ENCODE assay signal across 22 cellular contexts in genomic region chr11:63952570-63952969, GRCh38. TPM values are rescaled to one million over a fixed set of nuclear protein-coding genes. Genes with fewer than 3 reads are reported as not detected.
DNase-seq lines count a peak whose midpoint lies in the region; ATAC-seq, FAIRE-seq and TF ChIP-seq lines count a peak whose summit lies in the region.
"Had no signal": no experiment of that assay in that cellular context is flagged by ENCODE, and none has a peak within 500 bp of the region (broad histone marks: within the 10 kb centered on the region; RNA-seq: fewer than 3 reads in every experiment).

No MANE protein-coding gene starts in this region.

- H3K4me2 ChIP-seq in Loucy (ENCODE audit: low read depth, low read length, poor library complexity, severe bottlenecking) (peak overlapping the region; percentile 90), GM12878 (ENCODE audit: control insufficient read depth, insufficient read depth) (peak overlapping the region; percentile 86)
- H3K4me2 ChIP-seq: smooth muscle cell had no signal

- intact Hi-C loops in GM12878 (cut with micrococcal nuclease; ENCODE audit: unreplicated experiment) (loop anchor here (5.0 kb wide), 1 partner anchor 185 kb away; the partner anchor contains the start of gene ZFTA), natural killer cell (cut with micrococcal nuclease) (no loop called here), body of pancreas (cut with DNase I) (no loop called here)

- H3K4me3 Mint-ChIP-seq in T-helper 2 cell treated with Interferon-gamma antibody and Interleukin-4, amounts not matched to agents 5 μg/mL and 100 μg/mL, for 36 hours: peak overlapping the region; percentile 63
- H3K4me3 Mint-ChIP-seq in natural killer cell: peak overlapping the region; percentile 75

- TF ChIP-seq POLR2A in GM12878 (IDR thresholded peaks at IDR 0.05; ENCODE audit: low read depth, low read length) (no peak), body of pancreas (IDR thresholded peaks at IDR 0.05) (no peak)

- H3K9me3 ChIP-seq in Loucy (ENCODE audit: insufficient read depth, low read depth, low read length) (no peaks in the 10 kb centered on the region), GM12878 (replicated peaks; ENCODE audit: control insufficient read depth, insufficient read depth, low read length) (no peaks in the 10 kb centered on the region), body of pancreas (no peaks in the 10 kb centered on the region)
- H3K9me3 ChIP-seq: HAP-1, neutrophil, uterus had no signal

- ATAC-seq in GM12878 (no peak; the same call in 2 of the 3 replicates), natural killer cell (no peak), GM19324 (IDR thresholded peaks at IDR 0.05; ENCODE audit: low FRiP score, unreplicated experiment) (no peak), body of pancreas (no peak), GM21526 (IDR thresholded peaks at IDR 0.05; ENCODE audit: low FRiP score, unreplicated experiment) (no peak)

- peak overlapping the region; percentile 55 for H3K9ac ChIP-seq in Loucy (ENCODE audit: low read depth, low read length, poor library complexity, severe bottlenecking)
- peak overlapping the region; percentile 85 for H3K9ac ChIP-seq in GM12878 (ENCODE audit: control insufficient read depth, insufficient read depth, low read length)

- H3K27ac Mint-ChIP-seq in T-helper 2 cell treated with Interferon-gamma antibody and Interleukin-4, amounts not matched to agents 5 μg/mL and 100 μg/mL, for 36 hours: peak overlapping the region; percentile 84
- peak overlapping the region; percentile 78 to 84 for H3K27ac Mint-ChIP-seq in natural killer cell

- WGBS in GM12878 (ENCODE audit: insufficient coverage, insufficient replicate concordance, low lambda C conversion rate, missing lambda C conversion rate): 90% methylated on average over 4 of the region's 4 CpGs
- 96 to 97% methylated on average over 4 of the region's 4 CpGs for WGBS in body of pancreas, 2 donors

- SMC1A ChIA-PET in GM12878 (lab: Charles Lee; ENCODE audit: uncharacterized antibody, unreplicated experiment): interaction anchor here (0.7 to 11.4 kb wide), 6 partner anchors 8 to 185 kb away, joined by 3 to 234 read pairs (median 4); partner anchors contain the start of gene MARK2

- TF ChIP-seq EP300 in GM12878 (IDR thresholded peaks at IDR 0.05; ENCODE audit: borderline replicate concordance in 1 of 2, control insufficient read depth in 1 of 2, low read depth in 2 of 2, low read length in 2 of 2): no peak

- peak overlapping the region; percentile 88 for H3K27ac ChIP-seq in GM12878 (ENCODE audit: control insufficient read depth, insufficient read depth)
- no peak overlapping the region for H3K27ac ChIP-seq in body of pancreas
- H3K27ac ChIP-seq: neutrophil, uterus had no signal

- H3K27me3 Mint-ChIP-seq in T-helper 2 cell treated with Interferon-gamma antibody and Interleukin-4, amounts not matched to agents 5 μg/mL and 100 μg/mL, for 36 hours (ENCODE audit: low read depth): no peaks in the 10 kb centered on the region
- H3K27me3 Mint-ChIP-seq in natural killer cell (ENCODE audit: low read depth in 2 of 2): peaks cover 0 to under 1% of the 10 kb centered on the region in 2 donors

- H2AFZ ChIP-seq in Loucy (ENCODE audit: low read length) (no peak overlapping the region), GM12878 (ENCODE audit: control insufficient read depth, low read depth, low read length) (peak overlapping the region; percentile 67)

- CTCF ChIA-PET in GM12878 (lab: Yijun Ruan, JAX): interaction anchor here (0.9 to 12.7 kb wide), 6 partner anchors 10 to 1759 kb away, joined by 3 to 271 read pairs (median 4); partner anchors contain the start of genes MARK2 and NAA40

- RAD21 ChIA-PET in GM12878 (lab: Charles Lee; ENCODE audit: unreplicated experiment): interaction anchor here (1.1 kb wide), 1 partner anchor 113 kb away, joined by 3 read pairs; no protein-coding TSS in a partner anchor

- DNase-seq in T-helper 2 cell treated with Interferon-gamma antibody and Interleukin-4, amounts not matched to agents 5 μg/mL and 100 μg/mL, for 36 hours (ENCODE audit: low spot score): no peak
- DNase-seq in T-helper 2 cell (no peak), GM12878 (ENCODE audit: low read depth, low spot score) (no peak), natural killer cell (no peak), body of pancreas (no peak)
- DNase-seq: 8988T; activated CD4-positive, CD25-positive, alpha-beta regulatory T cell treated with anti-CD3 and anti-CD28 coated beads, Interleukin-2, amount 50 U/mL, for 72 hours; activated T-cell treated with anti-CD3 and anti-CD28 coated beads for 4 hours; erythroblast; midbrain; NCI-H1436; NCI-H526 treated with DMSO at 0.1 percent for 48 hours; stimulated activated CD4-positive, alpha-beta T cell treated with anti-CD3 and anti-CD28 coated beads, Interleukin-4, amount 100 ng/mL, for 4 hours; uterus had no signal

- peaks cover 6% of the 10 kb centered on the region; the same call in 1 of the 2 replicates for H3F3A ChIP-seq in Loucy (ENCODE audit: low read depth)

- H3K4me1 ChIP-seq in Loucy (ENCODE audit: insufficient read depth, low read length, poor library complexity, severe bottlenecking) (peaks cover 21% of the 10 kb centered on the region), GM12878 (ENCODE audit: control insufficient read depth, insufficient read depth, low read length) (peaks cover 23% of the 10 kb centered on the region), body of pancreas (no peaks in the 10 kb centered on the region)
- H3K4me1 ChIP-seq: HAP-1, uterus had no signal

- TF ChIP-seq RAD21 in GM12878 (IDR thresholded peaks at IDR 0.05; ENCODE audit: insufficient read depth, low read depth, low read length): no peak

- H3K36me3 ChIP-seq in Loucy (ENCODE audit: insufficient read depth, low read length) (peaks cover 44% of the 10 kb centered on the region; the same call in 1 of the 2 replicates), GM12878 (ENCODE audit: control insufficient read depth in 2 of 2, insufficient read depth in 2 of 2, low read length in 1 of 2) (peaks cover 17 to 32% of the 10 kb centered on the region in 2 experiments), body of pancreas (replicated peaks in 1 of 2; ENCODE audit: insufficient read depth in 1 of 2, low read depth in 2 of 2) (peaks cover 0 to 14% of the 10 kb centered on the region in 2 donors)
- H3K36me3 ChIP-seq: uterus had no signal

- no peak for FAIRE-seq in GM12878 (lab: Jason Lieb, UNC)
- FAIRE-seq: bronchial epithelial cell, G401.6 had no signal

- H3K27me3 ChIP-seq in Loucy (ENCODE audit: insufficient read depth, low read length, poor library complexity, severe bottlenecking) (no peaks in the 10 kb centered on the region), GM12878 (replicated peaks in 1 of 2; ENCODE audit: control insufficient read depth in 2 of 2, insufficient read depth in 2 of 2, low read length in 1 of 2) (no peaks in the 10 kb centered on the region), body of pancreas (no peaks in the 10 kb centered on the region)
- H3K27me3 ChIP-seq: neutrophil, uterus had no signal

- H3K4me3 ChIP-seq in Loucy (ENCODE audit: low read length, poor library complexity, severe bottlenecking) (peak overlapping the region; percentile 69), GM12878 (0 out of 2 replicates have a peak overlapping the region, but pooled peaks have one; percentile 17), body of pancreas (no peak overlapping the region)
- H3K4me3 ChIP-seq: HAP-1, smooth muscle cell, uterus had no signal

- no peaks in the 10 kb centered on the region for H3K9me2 ChIP-seq in Loucy (replicated peaks; ENCODE audit: low read depth, low read length)

- POLR2A ChIA-PET in GM12878 (lab: Charles Lee): interaction anchor here (0.5 to 1.5 kb wide), 5 partner anchors 8 to 32 kb away, joined by 3 to 6 read pairs (median 5); no protein-coding TSS in a partner anchor

- in situ Hi-C loops in GM12878 (cut with MboI): no loop called here

- peaks cover 6% of the 10 kb centered on the region for H4K20me1 ChIP-seq in Loucy (ENCODE audit: insufficient read depth, low read length, poor library complexity, severe bottlenecking)
- H4K20me1 ChIP-seq in GM12878 (ENCODE audit: control insufficient read depth, insufficient read depth): no peaks in the 10 kb centered on the region

- H3K4me1 Mint-ChIP-seq in T-helper 2 cell treated with Interferon-gamma antibody and Interleukin-4, amounts not matched to agents 5 μg/mL and 100 μg/mL, for 36 hours (ENCODE audit: low read depth): peaks cover 21% of the 10 kb centered on the region
- peaks cover 34 to 55% of the 10 kb centered on the region in 2 donors for H3K4me1 Mint-ChIP-seq in natural killer cell

- no TSS peak for BruUV-seq in GM12878 (replicated peaks; lab: Mats Ljungman, UMichigan)

- TF ChIP-seq CTCF in Loucy (conservative IDR thresholded peaks at IDR 0.05; ENCODE audit: low read length) (no peak), GM12878 (IDR thresholded peaks at IDR 0.05 in 2 of 3, conservative IDR thresholded peaks at IDR 0.05 in 1 of 3; ENCODE audit: control insufficient read depth in 2 of 3, extremely low read depth in 1 of 3, insufficient read depth in 1 of 3, low read depth in 3 of 3, low read length in 3 of 3) (no peak), natural killer cell (IDR thresholded peaks at IDR 0.05) (no peak), body of pancreas (IDR thresholded peaks at IDR 0.05) (no peak)

- H3K36me3 Mint-ChIP-seq in T-helper 2 cell treated with Interferon-gamma antibody and Interleukin-4, amounts not matched to agents 5 μg/mL and 100 μg/mL, for 36 hours (ENCODE audit: low read depth): peaks cover 42% of the 10 kb centered on the region
- no peaks in the 10 kb centered on the region for H3K36me3 Mint-ChIP-seq in natural killer cell

- H3K79me2 ChIP-seq in Loucy (ENCODE audit: insufficient read depth, low read length) (no peaks in the 10 kb centered on the region), GM12878 (ENCODE audit: control insufficient read depth, insufficient read depth, low read length) (peaks cover 2% of the 10 kb centered on the region; the same call in 1 of the 2 replicates)

- H3K9me3 Mint-ChIP-seq in T-helper 2 cell treated with Interferon-gamma antibody and Interleukin-4, amounts not matched to agents 5 μg/mL and 100 μg/mL, for 36 hours: no peaks in the 10 kb centered on the region
- H3K9me3 Mint-ChIP-seq in natural killer cell: no peaks in the 10 kb centered on the region

RNA-seq across cellular contexts. Expression of gene NAA40, which starts 13.8 kb away (rescaled TPM):
- 57.1 and 59.5 TPM in 2 replicates for total RNA-seq in GM12878 (2013; cell fraction: nucleolus; rRNA removed)
- total RNA-seq in GM12878 (2014; rRNA removed): 16.4 and 17.5 TPM in 2 replicates
- 18.0 and 19.1 TPM in 2 replicates for total RNA-seq in GM12878 (2014; rRNA removed; fragmentation: Illumina TruSeq; extraction: Trizol)
- 25.0 and 25.7 TPM in 2 replicates for total RNA-seq in GM12878 (2021)
- 11.0 TPM for polyA plus RNA-seq in GM12878 (2011; ENCODE audit: low read depth)
- polyA plus RNA-seq in GM12878 (2011; rRNA removed): 16.3 and 22.4 TPM in 2 replicates
- polyA plus RNA-seq in GM12878 (2011; cell fraction: cytosol; rRNA removed): 28.8 and 33.0 TPM in 2 replicates
- polyA plus RNA-seq in GM12878 (2011; cell fraction: nucleus; rRNA removed): 47.3 and 63.9 TPM in 2 replicates
- polyA plus RNA-seq in GM12878 (2012): 14.0 and 14.5 TPM in 2 replicates
- polyA plus RNA-seq in GM12878 (2014; fragmentation: Illumina TruSeq; extraction: Trizol): 31.6 and 31.7 TPM in 2 replicates
- polyA plus RNA-seq in GM12878 (2014; fragmentation: Nextera tagmentation; extraction: Ambion mirVana): 1 to 10 TPM; 4.8 to 6.0 TPM
- 24.7 and 24.8 TPM in 2 replicates for polyA plus RNA-seq in GM12878 (2014; rRNA removed)
- 10 to 100 TPM; 21.9 to 23.5 TPM for polyA plus RNA-seq in GM12878 (2016; fragmentation: Nextera tagmentation; extraction: Ambion mirVana)
- 16.7 and 32.3 TPM in 2 replicates for polyA minus RNA-seq in GM12878 (2011; rRNA and poly(A)+ RNA removed)
- polyA minus RNA-seq in GM12878 (2011; cell fraction: cytosol; rRNA and poly(A)+ RNA removed): 4.5 and 6.1 TPM in 2 replicates
- 16.4 and 29.7 TPM in 2 replicates for polyA minus RNA-seq in GM12878 (2011; cell fraction: nucleus; rRNA and poly(A)+ RNA removed)
- total RNA-seq in natural killer cell: 10 to 100 TPM; 44.8 to 72.1 (median 57.4) TPM
- total RNA-seq in body of pancreas: 10 to 100 TPM; 14.3 to 21.8 TPM

RNA-seq across cellular contexts. Expression of gene COX8A, which starts 21.9 kb away (rescaled TPM):
- 20.3 and 30.9 TPM in 2 replicates for total RNA-seq in GM12878 (2013; cell fraction: nucleolus; rRNA removed)
- total RNA-seq in GM12878 (2014; rRNA removed) (1,046 and 1,202 TPM in 2 replicates), GM12878 (2014; rRNA removed; fragmentation: Illumina TruSeq; extraction: Trizol) (428 and 448 TPM in 2 replicates), GM12878 (2021) (588 and 613 TPM in 2 replicates), natural killer cell (100 to 1,000 TPM; 143 to 166 (median 145) TPM), body of pancreas (100 to 1,000 TPM in 1 of 2 donors, 10 to 100 TPM in 1; 51.9 to 184 TPM)
- 551 TPM for polyA plus RNA-seq in GM12878 (2011; ENCODE audit: low read depth)
- polyA plus RNA-seq in GM12878 (2011; rRNA removed) (140 and 329 TPM in 2 replicates), GM12878 (2014; fragmentation: Illumina TruSeq; extraction: Trizol) (35.8 and 243 TPM in 2 replicates), GM12878 (2014; fragmentation: Nextera tagmentation; extraction: Ambion mirVana) (100 to 1,000 TPM; 387 to 457 TPM), GM12878 (2014; rRNA removed) (1,451 and 1,476 TPM in 2 replicates), GM12878 (2016; fragmentation: Nextera tagmentation; extraction: Ambion mirVana) (100 to 1,000 TPM; 792 to 857 TPM)
- polyA plus RNA-seq in GM12878 (2011; cell fraction: cytosol; rRNA removed): 1,152 and 1,390 TPM in 2 replicates
- 726 and 995 TPM in 2 replicates for polyA plus RNA-seq in GM12878 (2011; cell fraction: nucleus; rRNA removed)
- polyA plus RNA-seq in GM12878 (2012): 567 and 657 TPM in 2 replicates
- polyA minus RNA-seq in GM12878 (2011; rRNA and poly(A)+ RNA removed): 159 and 366 TPM in 2 replicates
- polyA minus RNA-seq in GM12878 (2011; cell fraction: cytosol; rRNA and poly(A)+ RNA removed): 228 and 251 TPM in 2 replicates
- 109 and 119 TPM in 2 replicates for polyA minus RNA-seq in GM12878 (2011; cell fraction: nucleus; rRNA and poly(A)+ RNA removed)

RNA-seq across cellular contexts. Expression of gene OTUB1, which starts 33.7 kb away (rescaled TPM):
- total RNA-seq in GM12878 (2013; cell fraction: nucleolus; rRNA removed): 33.2 and 38.5 TPM in 2 replicates
- total RNA-seq in GM12878 (2014; rRNA removed): 95.4 and 108 TPM in 2 replicates
- total RNA-seq in GM12878 (2014; rRNA removed; fragmentation: Illumina TruSeq; extraction: Trizol): 46.8 and 49.6 TPM in 2 replicates
- 95.0 and 96.9 TPM in 2 replicates for total RNA-seq in GM12878 (2021)
- 58.7 TPM for polyA plus RNA-seq in GM12878 (2011; ENCODE audit: low read depth)
- polyA plus RNA-seq in GM12878 (2011; rRNA removed): 54.4 and 137 TPM in 2 replicates
- polyA plus RNA-seq in GM12878 (2011; cell fraction: cytosol; rRNA removed): 184 and 238 TPM in 2 replicates
- polyA plus RNA-seq in GM12878 (2011; cell fraction: nucleus; rRNA removed): 334 and 345 TPM in 2 replicates
- polyA plus RNA-seq in GM12878 (2012): 91.8 and 114 TPM in 2 replicates
- 47.3 and 70.4 TPM in 2 replicates for polyA plus RNA-seq in GM12878 (2014; fragmentation: Illumina TruSeq; extraction: Trizol)
- 100 to 1,000 TPM; 125 to 225 TPM for polyA plus RNA-seq in GM12878 (2014; fragmentation: Nextera tagmentation; extraction: Ambion mirVana)
- 156 and 169 TPM in 2 replicates for polyA plus RNA-seq in GM12878 (2014; rRNA removed)
- polyA plus RNA-seq in GM12878 (2016; fragmentation: Nextera tagmentation; extraction: Ambion mirVana): 100 to 1,000 TPM; 165 to 174 TPM
- 76.3 and 115 TPM in 2 replicates for polyA minus RNA-seq in GM12878 (2011; rRNA and poly(A)+ RNA removed)
- 42.0 and 47.6 TPM in 2 replicates for polyA minus RNA-seq in GM12878 (2011; cell fraction: cytosol; rRNA and poly(A)+ RNA removed)
- polyA minus RNA-seq in GM12878 (2011; cell fraction: nucleus; rRNA and poly(A)+ RNA removed): 33.0 and 52.4 TPM in 2 replicates
- total RNA-seq in natural killer cell: 10 to 100 TPM; 73.6 to 88.9 (median 82.4) TPM
- 10 to 100 TPM; 20.8 to 36.3 TPM for total RNA-seq in body of pancreas

RNA-seq across cellular contexts. Expression of gene RCOR2, which starts 35.6 kb away (rescaled TPM):
- 0.40 and 0.81 TPM in 2 replicates for total RNA-seq in GM12878 (2013; cell fraction: nucleolus; rRNA removed)
- total RNA-seq in GM12878 (2014; rRNA removed) (0.05 and 0.17 TPM in 2 replicates), GM12878 (2014; rRNA removed; fragmentation: Illumina TruSeq; extraction: Trizol) (0.09 TPM in 1 of 2 replicates, not detected in the other), GM12878 (2021) (0.16 and 0.28 TPM in 2 replicates), natural killer cell (not detected), body of pancreas (under 1 TPM; 0.26 to 0.33 TPM)
- polyA plus RNA-seq in GM12878 (2011; ENCODE audit: low read depth): not detected
- polyA plus RNA-seq in GM12878 (2011; rRNA removed) (0.07 and 0.11 TPM in 2 replicates), GM12878 (2014; fragmentation: Illumina TruSeq; extraction: Trizol) (0.06 and 0.10 TPM in 2 replicates), GM12878 (2014; fragmentation: Nextera tagmentation; extraction: Ambion mirVana) (not detected), GM12878 (2014; rRNA removed) (0.23 and 0.32 TPM in 2 replicates), GM12878 (2016; fragmentation: Nextera tagmentation; extraction: Ambion mirVana) (not detected)
- polyA plus RNA-seq in GM12878 (2011; cell fraction: cytosol; rRNA removed): 0.18 TPM in 2 replicates
- 0.31 and 0.66 TPM in 2 replicates for polyA plus RNA-seq in GM12878 (2011; cell fraction: nucleus; rRNA removed)
- polyA plus RNA-seq in GM12878 (2012): 0.15 and 0.16 TPM in 2 replicates
- 0.07 TPM in 1 of 2 replicates, not detected in the other for polyA minus RNA-seq in GM12878 (2011; rRNA and poly(A)+ RNA removed)
- polyA minus RNA-seq in GM12878 (2011; cell fraction: cytosol; rRNA and poly(A)+ RNA removed): not detected in 2 replicates
- 0.12 TPM in 1 of 2 replicates, not detected in the other for polyA minus RNA-seq in GM12878 (2011; cell fraction: nucleus; rRNA and poly(A)+ RNA removed)

Comparison
In these comparisons a context has a peak if more than half of its experiments do, and no peak if none do; other contexts are left out.
1. H3K4me3 ChIP-seq: peak in Loucy (single experiment) and GM12878 (single experiment); none in body of pancreas (0 of 2).